ENCODE assay signal across 1 cellular context in the genomic region with DNA sequence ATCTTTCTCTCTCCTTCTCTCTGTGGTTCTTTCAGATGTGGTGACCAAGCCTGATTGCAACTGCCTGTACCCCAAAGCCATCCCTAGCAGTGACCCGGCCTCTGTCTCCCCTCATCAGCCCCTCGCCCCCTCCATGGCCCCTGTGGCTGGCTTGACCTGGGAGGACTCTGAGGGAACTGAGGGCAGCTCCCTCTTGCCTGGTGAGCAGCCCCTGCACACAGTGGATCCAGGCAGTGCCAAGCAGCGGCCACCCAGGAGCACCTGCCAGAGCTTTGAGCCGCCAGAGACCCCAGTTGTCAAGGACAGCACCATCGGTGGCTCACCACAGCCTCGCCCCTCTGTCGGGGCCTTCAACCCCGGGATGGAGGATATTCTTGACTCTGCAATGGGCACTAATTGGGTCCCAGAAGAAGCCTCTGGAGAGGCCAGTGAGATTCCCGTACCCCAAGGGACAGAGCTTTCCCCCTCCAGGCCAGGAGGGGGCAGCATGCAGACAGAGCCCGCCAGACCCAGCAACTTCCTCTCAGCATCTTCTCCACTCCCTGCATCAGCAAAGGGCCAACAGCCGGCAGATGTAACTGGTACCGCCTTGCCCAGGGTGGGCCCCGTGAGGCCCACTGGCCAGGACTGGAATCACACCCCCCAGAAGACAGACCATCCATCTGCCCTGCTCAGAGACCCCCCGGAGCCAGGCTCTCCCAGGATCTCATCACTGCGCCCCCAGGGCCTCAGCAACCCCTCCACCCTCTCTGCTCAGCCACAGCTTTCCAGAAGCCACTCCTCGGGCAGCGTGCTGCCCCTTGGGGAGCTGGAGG.
TF ChIP-seq lines count a peak whose summit lies in the region.

No MANE protein-coding gene starts in this region.

TF ChIP-seq in HEK293T, 16 proteins besides CTCF, POLR2A, EP300 and RAD21 (continued from another document):
- TF ChIP-seq PKNOX1 (IDR thresholded peaks at IDR 0.05): no peak
- no peak for TF ChIP-seq SP1 (IDR thresholded peaks at IDR 0.05)
- TF ChIP-seq FOXA1 (IDR thresholded peaks at IDR 0.05): no peak
- TF ChIP-seq NFRKB (IDR thresholded peaks at IDR 0.05): no peak
- no peak for TF ChIP-seq SUZ12 (IDR thresholded peaks at IDR 0.05)
- TF ChIP-seq FOXM1 (IDR thresholded peaks at IDR 0.05; ENCODE audit: borderline replicate concordance): no peak
- no peak for TF ChIP-seq HDGF (IDR thresholded peaks at IDR 0.05; ENCODE audit: borderline replicate concordance)
- no peak for TF ChIP-seq CTBP1 (IDR thresholded peaks at IDR 0.05; ENCODE audit: borderline replicate concordance)
- no peak for TF ChIP-seq FOXK2 (IDR thresholded peaks at IDR 0.05)
- TF ChIP-seq ZNF384 (IDR thresholded peaks at IDR 0.05): no peak
- TF ChIP-seq LEF1 (IDR thresholded peaks at IDR 0.05; ENCODE audit: borderline replicate concordance): no peak
- TF ChIP-seq ARNT (IDR thresholded peaks at IDR 0.05): no peak
- no peak for TF ChIP-seq TARDBP (IDR thresholded peaks at IDR 0.05)
- no peak for TF ChIP-seq BHLHE40 (IDR thresholded peaks at IDR 0.05; ENCODE audit: borderline replicate concordance)
